ENCODE assay signal across 24 cellular contexts in genomic region chr2:46024146-46024779, GRCh38.
"Had no signal": no experiment of that assay in that cellular context is flagged by ENCODE, and none has a peak within 500 bp of the region (broad histone marks: within the 10 kb centered on the region; RNA-seq: fewer than 3 reads in every experiment).

No MANE protein-coding gene starts in this region.

- H3K9me3 Mint-ChIP-seq: activated naive CD4-positive, alpha-beta T cell treated with anti-CD3 and anti-CD28 coated beads, Interleukin-2, amount 10 ng/mL, durations not matched to agents 7 days and 5 days; activated T-cell treated with anti-CD3 and anti-CD28 coated beads, Interleukin-2, amount 50 U/mL, for 24 hours; immature natural killer cell; memory B cell; nephron had no signal

- ATAC-seq: upper lobe of right lung, WTC11 had no signal

- H3K27ac ChIP-seq: coronary artery, esophagus muscularis mucosa, hepatocyte, sigmoid colon, upper lobe of right lung had no signal

- H3K4me3 Mint-ChIP-seq: activated naive CD4-positive, alpha-beta T cell treated with anti-CD3 and anti-CD28 coated beads, Interleukin-2, amount 10 ng/mL, durations not matched to agents 7 days and 5 days; activated T-cell treated with anti-CD3 and anti-CD28 coated beads, Interleukin-2, amount 50 U/mL, for 24 hours; immature natural killer cell; memory B cell; nephron; WTC11 had no signal

- H3K4me2 ChIP-seq: hepatocyte, smooth muscle cell had no signal

- H3K36me3 ChIP-seq: pancreas had no signal

- DNase-seq: activated effector memory CD4-positive, alpha-beta T cell treated with anti-CD3 and anti-CD28 coated beads, Interleukin-2, amount 50 U/mL, for 16 hours; activated naive CD4-positive, alpha-beta T cell treated with anti-CD3 and anti-CD28 coated beads, Interleukin-2, amount 10 ng/mL, durations not matched to agents 7 days and 5 days; activated T-cell treated with anti-CD3 and anti-CD28 coated beads, Interleukin-2, amount 50 U/mL, for 24 hours; amygdala; cerebellar nuclear complex; effector CD8-positive, alpha-beta T cell; glutamatergic neuron; immature natural killer cell; kidney glomerular epithelial cell; pancreas; sigmoid colon; stimulated activated CD4-positive, alpha-beta T cell treated with anti-CD3 and anti-CD28 coated beads, Interleukin-15, amount 100 ng/mL, for 24 hours; stimulated activated naive CD4-positive, alpha-beta T cell treated with Interleukin-2 at 50 U/mL for 16 hours; T-helper 1 cell; upper lobe of right lung had no signal

- H3K9me3 ChIP-seq: esophagus muscularis mucosa, pancreas, sigmoid colon, upper lobe of right lung had no signal

- H3K27me3 ChIP-seq: esophagus muscularis mucosa, hepatocyte, pancreas, sigmoid colon, upper lobe of right lung had no signal

- H3K27me3 Mint-ChIP-seq: activated naive CD4-positive, alpha-beta T cell treated with anti-CD3 and anti-CD28 coated beads, Interleukin-2, amount 10 ng/mL, durations not matched to agents 7 days and 5 days; activated T-cell treated with anti-CD3 and anti-CD28 coated beads, Interleukin-2, amount 50 U/mL, for 24 hours; memory B cell had no signal

- H3K4me1 Mint-ChIP-seq: immature natural killer cell, memory B cell, nephron had no signal

- H3K27ac Mint-ChIP-seq: activated naive CD4-positive, alpha-beta T cell treated with anti-CD3 and anti-CD28 coated beads, Interleukin-2, amount 10 ng/mL, durations not matched to agents 7 days and 5 days; activated T-cell treated with anti-CD3 and anti-CD28 coated beads, Interleukin-2, amount 50 U/mL, for 24 hours; immature natural killer cell; memory B cell; nephron; WTC11 had no signal

- H2AFZ ChIP-seq: hepatocyte had no signal

- FAIRE-seq: frontal cortex, pancreas, TTC549 had no signal

- H3K4me3 ChIP-seq: coronary artery, esophagus muscularis mucosa, hepatocyte, pancreas, sigmoid colon, smooth muscle cell, upper lobe of right lung had no signal

- H3K4me1 ChIP-seq: pancreas had no signal

- H3K79me2 ChIP-seq: hepatocyte had no signal
